In the genomic region with DNA sequence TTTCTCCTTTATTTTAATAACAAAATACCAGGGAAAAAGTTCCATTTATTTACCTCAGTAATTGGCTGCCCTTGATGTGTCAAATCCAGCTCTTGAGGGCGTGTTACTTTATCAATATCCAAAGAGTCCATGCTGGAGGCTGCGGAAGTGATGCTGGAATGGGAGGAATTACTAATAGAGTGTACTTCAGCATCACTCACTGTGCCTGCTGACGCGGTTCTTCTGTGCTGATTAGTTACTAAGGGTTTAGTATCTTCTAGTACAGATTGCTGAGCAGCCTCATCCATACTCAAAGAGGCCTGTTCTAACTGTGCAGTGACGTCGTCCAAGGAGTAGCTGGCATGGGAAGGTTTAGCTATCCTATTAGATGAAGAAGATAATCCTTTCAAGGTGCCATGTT, we compare ENCODE assay signal across 13 cellular contexts. TPM values are rescaled to one million over a fixed set of nuclear protein-coding genes. Genes with fewer than 3 reads are reported as not detected.
DNase-seq lines count a peak whose midpoint lies in the region; ATAC-seq and TF ChIP-seq lines count a peak whose summit lies in the region.
"Had no signal": no experiment of that assay in that cellular context is flagged by ENCODE, and none has a peak within 500 bp of the region (broad histone marks: within the 10 kb centered on the region; RNA-seq: fewer than 3 reads in every experiment).

No MANE protein-coding gene starts in this region.

- peak overlapping the region; percentile 29 for H3K27ac Mint-ChIP-seq in nephron progenitor cell
- H3K27ac Mint-ChIP-seq: CD4-positive, alpha-beta T cell; IgD-negative memory B cell had no signal

- ATAC-seq in left ventricle myocardium superior: no peak
- ATAC-seq in GM21423 (IDR thresholded peaks at IDR 0.05; ENCODE audit: unreplicated experiment): no peak
- ATAC-seq: A549 had no signal

- H3K4me3 Mint-ChIP-seq in nephron progenitor cell: no peak overlapping the region
- H3K4me3 Mint-ChIP-seq: CD4-positive, alpha-beta T cell; IgD-negative memory B cell had no signal

- DNase-seq in NCI-H82 (lab: John Stamatoyannopoulos, UW): peak; percentile 77
- DNase-seq in NCI-H82 treated with DMSO at 0.1 percent for 48 hours (lab: John Stamatoyannopoulos, UW; ENCODE audit: unreplicated experiment): no peak
- DNase-seq in kidney tubule cell (ENCODE audit: low spot score): peak; percentile 6
- no peak for DNase-seq in nephron progenitor cell
- DNase-seq in left ventricle myocardium superior: no peak
- no peak for DNase-seq in posterior cingulate gyrus
- DNase-seq: AML-193; Caco-2; CD4-positive, alpha-beta T cell; GM23248 had no signal

- H3K27me3 Mint-ChIP-seq in nephron progenitor cell (ENCODE audit: low read depth, poor library complexity): no peaks in the 10 kb centered on the region
- H3K27me3 Mint-ChIP-seq: CD4-positive, alpha-beta T cell had no signal

- peaks cover 60% of the 10 kb centered on the region for H3K36me3 Mint-ChIP-seq in nephron progenitor cell (ENCODE audit: low read depth)

- no peaks in the 10 kb centered on the region for H3K9me3 Mint-ChIP-seq in nephron progenitor cell
- H3K9me3 Mint-ChIP-seq: CD4-positive, alpha-beta T cell had no signal

- TF ChIP-seq CTCF in nephron progenitor cell (IDR thresholded peaks at IDR 0.05): no peak

- intact Hi-C loops in left ventricle myocardium superior (cut with micrococcal nuclease): no loop called here
- intact Hi-C loops in posterior cingulate gyrus (cut with DNase I): no loop called here

- H3K4me1 Mint-ChIP-seq in nephron progenitor cell: peaks cover 22% of the 10 kb centered on the region
- H3K4me1 Mint-ChIP-seq: IgD-negative memory B cell had no signal

RNA-seq across cellular contexts. Expression of a gene that starts 45.6 kb away (rescaled TPM):
- 13.8 TPM for total RNA-seq in left ventricle myocardium superior

Comparison
In these comparisons a context has a peak if more than half of its experiments do, and no peak if none do; other contexts are left out.
1. DNase-seq: peak in NCI-H82 (single experiment) and kidney tubule cell (single experiment); none in NCI-H82 treated with DMSO at 0.1 percent for 48 hours (single experiment), nephron progenitor cell (single experiment), left ventricle myocardium superior (single experiment) and posterior cingulate gyrus (0 of 10).